In genomic region chr14:49306152-49306751, GRCh38 we compare ENCODE assay signal across 8 cellular contexts.
A peak's percentile ranks its signal among the peaks of the same experiment; 100 is the strongest.
DNase-seq lines count a peak whose midpoint lies in the region; ATAC-seq and TF ChIP-seq lines count a peak whose summit lies in the region.

No MANE protein-coding gene starts in this region.

- H4K20me1 ChIP-seq in OCI-LY3 (ENCODE audit: insufficient read depth, low read length) = no peaks in the 10 kb centered on the region

- ATAC-seq in HG03280 (IDR thresholded peaks at IDR 0.05; ENCODE audit: unreplicated experiment) = peak; percentile 73

- peak overlapping the region; percentile 27 for H3K4me2 ChIP-seq in OCI-LY3 (ENCODE audit: low read length)

- H3K4me1 ChIP-seq in left ventricle myocardium inferior (no peaks in the 10 kb centered on the region), OCI-LY3 (ENCODE audit: low read length) (peaks cover 14% of the 10 kb centered on the region)

- peak; percentile 50 for TF ChIP-seq CTCF in left ventricle myocardium inferior (IDR thresholded peaks at IDR 0.05; ENCODE audit: borderline replicate concordance)
- TF ChIP-seq CTCF in OCI-LY3 (IDR thresholded peaks at IDR 0.05; ENCODE audit: low read depth, low read length) = peak; percentile 84

- H3K9ac ChIP-seq in OCI-LY3 (ENCODE audit: low read length) = no peak overlapping the region

- DNase-seq in left ventricle myocardium inferior = no peak
- no peak for DNase-seq in cardiac septum (ENCODE audit: low spot score)
- peak; percentile 5 for DNase-seq in germinal center (ENCODE audit: low spot score)
- no peak for DNase-seq in HEK293T (ENCODE audit: extremely low spot score)
- no peak for DNase-seq in KG1 (lab: John Stamatoyannopoulos, UW)
- DNase-seq in activated CD8-positive, alpha-beta memory T cell treated with anti-CD3 and anti-CD28 coated beads, Interleukin-2, amount 50 U/mL, for 48 hours = no peak

- no peaks in the 10 kb centered on the region for H3K36me3 ChIP-seq in left ventricle myocardium inferior
- no peaks in the 10 kb centered on the region for H3K36me3 ChIP-seq in OCI-LY3 (replicated peaks; ENCODE audit: low read depth, low read length)

- H3K79me2 ChIP-seq in OCI-LY3 (ENCODE audit: low read length) = no peaks in the 10 kb centered on the region

- H3K9me3 ChIP-seq in left ventricle myocardium inferior (replicated peaks) (no peaks in the 10 kb centered on the region), OCI-LY3 (ENCODE audit: insufficient read depth, low read length) (no peaks in the 10 kb centered on the region)

- H3K27ac ChIP-seq in left ventricle myocardium inferior (replicated peaks) (no peak overlapping the region), OCI-LY3 (ENCODE audit: low read length) (no peak overlapping the region)

- H3K4me3 ChIP-seq in left ventricle myocardium inferior (no peak overlapping the region), OCI-LY3 (ENCODE audit: low read length) (no peak overlapping the region)

- POLR2A ChIA-PET in HEK293T (lab: Yijun Ruan, JAX) = no interaction called here

- intact Hi-C loops in left ventricle myocardium inferior (cut with micrococcal nuclease) = no loop called here
- intact Hi-C loops in cardiac septum (cut with DNase I) = no loop called here

- CTCF ChIA-PET in HEK293T (lab: Yijun Ruan, JAX) = interaction anchor here (0.7 to 1.0 kb wide), 3 partner anchors 11 to 197 kb away, joined by 3 to 6 read pairs (median 3); no protein-coding TSS in a partner anchor

- no peak overlapping the region for H2AFZ ChIP-seq in OCI-LY3 (ENCODE audit: low read depth, low read length)

- H3K27me3 ChIP-seq in left ventricle myocardium inferior (ENCODE audit: low read depth) (peaks cover 14% of the 10 kb centered on the region), OCI-LY3 (ENCODE audit: low read depth, low read length) (no peaks in the 10 kb centered on the region)

TF ChIP-seq in HEK293T, 16 proteins besides CTCF, POLR2A, EP300 and RAD21:
- TF ChIP-seq FOXA1 (IDR thresholded peaks at IDR 0.05) = no peak
- no peak for TF ChIP-seq LEF1 (IDR thresholded peaks at IDR 0.05; ENCODE audit: borderline replicate concordance)
- TF ChIP-seq FOXM1 (IDR thresholded peaks at IDR 0.05; ENCODE audit: borderline replicate concordance) = no peak
- TF ChIP-seq NFRKB (IDR thresholded peaks at IDR 0.05) = no peak
- no peak for TF ChIP-seq CTBP1 (IDR thresholded peaks at IDR 0.05; ENCODE audit: borderline replicate concordance)
- TF ChIP-seq L3MBTL2 (conservative IDR thresholded peaks at IDR 0.05) = no peak
- no peak for TF ChIP-seq TARDBP (IDR thresholded peaks at IDR 0.05)
- no peak for TF ChIP-seq ARNT (IDR thresholded peaks at IDR 0.05)
- no peak for TF ChIP-seq FOXK2 (IDR thresholded peaks at IDR 0.05)
- TF ChIP-seq SP1 (IDR thresholded peaks at IDR 0.05) = no peak
- no peak for TF ChIP-seq BHLHE40 (IDR thresholded peaks at IDR 0.05; ENCODE audit: borderline replicate concordance)
- no peak for TF ChIP-seq HDGF (IDR thresholded peaks at IDR 0.05; ENCODE audit: borderline replicate concordance)
- TF ChIP-seq PKNOX1 (IDR thresholded peaks at IDR 0.05) = no peak
